ENCODE assay signal across 2 cellular contexts in genomic region chr13:52642131-52642530, GRCh38.
TF ChIP-seq lines count a peak whose summit lies in the region.

TSS of gene HNRNPA1L2 (plus strand) at chr13:52642431. CDS start at chr13:52642493, 62 bp downstream.

TF ChIP-seq in SK-N-SH, 30 proteins besides CTCF, POLR2A, EP300 and RAD21:
- TF ChIP-seq RXRA (IDR thresholded peaks at IDR 0.05; ENCODE audit: borderline replicate concordance, low read depth) (no peak), EZH2phosphoT487 (IDR thresholded peaks at IDR 0.05; ENCODE audit: borderline replicate concordance, low read depth) (no peak), ZBTB33 (IDR thresholded peaks at IDR 0.05; ENCODE audit: borderline replicate concordance, low read depth) (no peak), FOXJ3 (CRISPR knock-in tag; IDR thresholded peaks at IDR 0.05) (no peak), NRF1 (IDR thresholded peaks at IDR 0.05; ENCODE audit: low read depth, low read length) (no peak), MEF2A (IDR thresholded peaks at IDR 0.05; ENCODE audit: borderline replicate concordance, low read depth) (no peak), GATA2 (CRISPR knock-in tag; IDR thresholded peaks at IDR 0.05) (no peak), NFIC (IDR thresholded peaks at IDR 0.05; ENCODE audit: borderline replicate concordance) (no peak), ELF1 (IDR thresholded peaks at IDR 0.05) (no peak), RFX5 (IDR thresholded peaks at IDR 0.05; ENCODE audit: low read length) (no peak), REST (IDR thresholded peaks at IDR 0.05; ENCODE audit: low read depth, low read length) (no peak), USF2 (IDR thresholded peaks at IDR 0.05; ENCODE audit: borderline replicate concordance, low read depth, low read length) (no peak), USF1 (IDR thresholded peaks at IDR 0.05; ENCODE audit: borderline replicate concordance, low read depth) (no peak)

TF ChIP-seq in WTC11, 78 proteins besides CTCF, POLR2A, EP300 and RAD21:
- TF ChIP-seq IRF1 (CRISPR knock-in tag; IDR thresholded peaks at IDR 0.05) (no peak), SMAD3 (CRISPR knock-in tag; IDR thresholded peaks at IDR 0.05; ENCODE audit: borderline replicate concordance) (no peak), E2F1 (CRISPR knock-in tag; IDR thresholded peaks at IDR 0.05) (no peak), HMGA2 (CRISPR knock-in tag; IDR thresholded peaks at IDR 0.05) (no peak), GABPB1 (CRISPR knock-in tag; IDR thresholded peaks at IDR 0.05) (no peak), FOXP1 (CRISPR knock-in tag; IDR thresholded peaks at IDR 0.05; ENCODE audit: borderline replicate concordance) (no peak), CBFB (CRISPR knock-in tag; IDR thresholded peaks at IDR 0.05; ENCODE audit: low read depth) (no peak), ATF1 (CRISPR knock-in tag; IDR thresholded peaks at IDR 0.05) (no peak), STAT6 (CRISPR knock-in tag; conservative IDR thresholded peaks at IDR 0.05; ENCODE audit: low read depth) (no peak), ATF3 (CRISPR knock-in tag; conservative IDR thresholded peaks at IDR 0.05) (no peak), ZBTB21 (CRISPR knock-in tag; IDR thresholded peaks at IDR 0.05; ENCODE audit: borderline replicate concordance) (no peak), MAX (CRISPR knock-in tag; IDR thresholded peaks at IDR 0.05) (no peak), ZBTB43 (CRISPR knock-in tag; IDR thresholded peaks at IDR 0.05) (no peak), MYBL2 (CRISPR knock-in tag; IDR thresholded peaks at IDR 0.05) (no peak), ZNF425 (CRISPR knock-in tag; conservative IDR thresholded peaks at IDR 0.05) (no peak), PRRX2 (CRISPR knock-in tag; IDR thresholded peaks at IDR 0.05) (no peak), NFATC4 (CRISPR knock-in tag; IDR thresholded peaks at IDR 0.05) (no peak), JAZF1 (CRISPR knock-in tag; IDR thresholded peaks at IDR 0.05) (no peak)
